ENCODE assay signal across 33 cellular contexts in the genomic region with DNA sequence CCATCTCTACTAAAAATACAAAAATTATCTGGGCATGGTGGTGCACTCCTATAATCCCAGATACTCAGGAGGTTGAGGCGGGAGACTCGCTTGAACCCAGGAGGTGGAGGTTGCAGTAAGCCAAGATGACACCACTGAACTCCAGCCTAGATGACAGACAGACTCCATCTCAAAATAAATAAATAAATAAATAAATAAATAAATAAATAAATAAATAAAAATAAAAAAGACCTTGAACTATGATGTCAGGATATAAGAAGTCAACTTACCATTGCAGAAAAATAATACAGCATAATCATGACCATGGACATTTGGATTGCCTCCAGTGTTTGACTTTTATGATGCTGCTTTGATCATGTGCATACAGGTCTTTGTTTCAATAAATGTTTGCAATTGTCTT.
DNase-seq lines count a peak whose midpoint lies in the region; ATAC-seq, FAIRE-seq and TF ChIP-seq lines count a peak whose summit lies in the region.
"Had no signal": no experiment of that assay in that cellular context is flagged by ENCODE, and none has a peak within 500 bp of the region (broad histone marks: within the 10 kb centered on the region; RNA-seq: fewer than 3 reads in every experiment).

No MANE protein-coding gene starts in this region.

- TF ChIP-seq POLR2A in A549 (IDR thresholded peaks at IDR 0.05; ENCODE audit: low read length), result no peak

- H3K4me1 ChIP-seq in A549 (no peaks in the 10 kb centered on the region), HEK293 (ENCODE audit: control insufficient read depth, insufficient read depth, low read length) (no peaks in the 10 kb centered on the region)
- H3K4me1 ChIP-seq: BE2C; BLaER1; BLaER1 treated with 17β-estradiol and CSF1 and Interleukin-3, amounts not matched to agents 10 nM and 100 nM; Caco-2 had no signal

- H3K4me3 ChIP-seq in A549, result no peak overlapping the region
- no peak overlapping the region for H3K4me3 ChIP-seq in HEK293 (ENCODE audit: low read depth, low read length)
- H3K4me3 ChIP-seq: BLaER1; BLaER1 treated with 17β-estradiol and CSF1 and Interleukin-3, amounts not matched to agents 10 nM and 100 nM had no signal

- TF ChIP-seq RAD21 in A549 (conservative IDR thresholded peaks at IDR 0.05 in 1 of 2, IDR thresholded peaks at IDR 0.05 in 1 of 2), result no peak

- H3K27ac ChIP-seq in A549, result no peak overlapping the region
- H3K27ac ChIP-seq in HEK293 (ENCODE audit: extremely low read depth, low read depth, low read length), result no peak overlapping the region
- H3K27ac ChIP-seq: 22Rv1; BLaER1; BLaER1 treated with 17β-estradiol and CSF1 and Interleukin-3, amounts not matched to agents 10 nM and 100 nM; C4-2B had no signal

- no peaks in the 10 kb centered on the region for H3K36me3 ChIP-seq in HEK293 (ENCODE audit: control insufficient read depth in 2 of 2, insufficient read depth in 1 of 2, low read length in 2 of 2)
- H3K36me3 ChIP-seq: BE2C; BLaER1; BLaER1 treated with 17β-estradiol and CSF1 and Interleukin-3, amounts not matched to agents 10 nM and 100 nM had no signal

- no peak for FAIRE-seq in A549 (lab: Jason Lieb, UNC)
- FAIRE-seq: A204.1, D721Med had no signal

- no peak for ATAC-seq in A549
- ATAC-seq in WTC11, result no peak
- no peak for ATAC-seq in GM19395 (IDR thresholded peaks at IDR 0.05; ENCODE audit: unreplicated experiment)
- ATAC-seq: CD8-positive, alpha-beta T cell had no signal

- CTCF ChIA-PET in A549 (lab: Yijun Ruan, JAX) (no interaction called here), HEK293 (lab: Yijun Ruan, JAX) (no interaction called here), WTC11 (lab: Charles Lee) (no interaction called here)

- 90% methylated on average over 2 of the region's 2 CpGs for WGBS in A549 (ENCODE audit: missing lambda C conversion rate)

- TF ChIP-seq CTCF in A549 (IDR thresholded peaks at IDR 0.05), result no peak
- TF ChIP-seq CTCF in HEK293 (tag by site-specific recombination; IDR thresholded peaks at IDR 0.05), result no peak
- no peak for TF ChIP-seq CTCF in WTC11 (IDR thresholded peaks at IDR 0.05)
- no peak for TF ChIP-seq CTCF in GM13976 (IDR thresholded peaks at IDR 0.05; ENCODE audit: borderline replicate concordance, control extremely low read depth, extremely low read depth, insufficient read depth, missing control alignments)

- H3K4me1 Mint-ChIP-seq in WTC11, result no peaks in the 10 kb centered on the region
- H3K4me1 Mint-ChIP-seq: B cell; CD14-positive monocyte; CD4-positive, alpha-beta memory T cell; CD4-positive, CD25-positive, alpha-beta regulatory T cell; CD8-positive, alpha-beta memory T cell had no signal

- POLR2A ChIA-PET in A549 (lab: Yijun Ruan, JAX) (no interaction called here), HEK293 (lab: Yijun Ruan, JAX) (no interaction called here), WTC11 (lab: Charles Lee) (no interaction called here)

- H3K9me3 ChIP-seq in A549 (peaks cover 5% of the 10 kb centered on the region; the same call in 1 of the 3 replicates), HEK293 (ENCODE audit: control insufficient read depth, insufficient read depth, low read depth, low read length) (no peaks in the 10 kb centered on the region)
- H3K9me3 ChIP-seq: BE2C; BLaER1; BLaER1 treated with 17β-estradiol and CSF1 and Interleukin-3, amounts not matched to agents 10 nM and 100 nM; Caco-2 had no signal

- H3K27me3 Mint-ChIP-seq in WTC11 (ENCODE audit: low read depth), result no peaks in the 10 kb centered on the region
- H3K27me3 Mint-ChIP-seq: B cell; CD4-positive, alpha-beta memory T cell; CD4-positive, alpha-beta T cell; CD4-positive, CD25-positive, alpha-beta regulatory T cell; CD8-positive, alpha-beta memory T cell had no signal

- H3K4me2 ChIP-seq in A549, result no peak overlapping the region
- H3K4me2 ChIP-seq: BLaER1; BLaER1 treated with 17β-estradiol and CSF1 and Interleukin-3, amounts not matched to agents 10 nM and 100 nM had no signal

- H3K9me3 Mint-ChIP-seq in WTC11, result peaks cover 34% of the 10 kb centered on the region

- no peak for DNase-seq in A549 (ENCODE audit: low read depth in 1 of 2, low spot score in 1 of 2)
- DNase-seq in WTC11 (ENCODE audit: low spot score), result no peak
- no peak for DNase-seq in GM13976 (ENCODE audit: low spot score)
- no peak for DNase-seq in SW 1271 (lab: John Stamatoyannopoulos, UW)
- DNase-seq: 8988T; ACHN; AML-193; BE2C; C1 segment of cervical spinal cord; Caco-2; Calu3; CD4-positive, alpha-beta memory T cell; CD4-positive, alpha-beta T cell; CD4-positive, CD25-positive, alpha-beta regulatory T cell; CD8-positive, alpha-beta memory T cell; CD8-positive, alpha-beta T cell; COR-L47; DMS 273 treated with DMSO at 0.1 percent for 48 hours; DMS153; DMS79; DMS79 treated with DMSO at 0.1 percent for 48 hours; DND-41; EL had no signal

- H3K27ac Mint-ChIP-seq in WTC11, result no peak overlapping the region
- H3K27ac Mint-ChIP-seq: B cell; CD14-positive monocyte; CD4-positive, alpha-beta memory T cell; CD4-positive, alpha-beta T cell; CD4-positive, CD25-positive, alpha-beta regulatory T cell; CD8-positive, alpha-beta memory T cell; CD8-positive, alpha-beta T cell had no signal

- no peak for TF ChIP-seq EP300 in A549 (IDR thresholded peaks at IDR 0.05)

- in situ Hi-C loops in GM13976 (cut with MboI; ENCODE audit: low sequenced_read_pairs, unreplicated experiment), result no loop called here

- H3K36me3 Mint-ChIP-seq in WTC11, result peaks cover 14% of the 10 kb centered on the region
- H3K36me3 Mint-ChIP-seq: CD14-positive monocyte; CD4-positive, alpha-beta memory T cell; CD4-positive, CD25-positive, alpha-beta regulatory T cell; CD8-positive, alpha-beta memory T cell; CD8-positive, alpha-beta T cell had no signal

- no peak overlapping the region for H3K4me3 Mint-ChIP-seq in WTC11
- H3K4me3 Mint-ChIP-seq: B cell; CD14-positive monocyte; CD4-positive, alpha-beta memory T cell; CD4-positive, alpha-beta T cell; CD4-positive, CD25-positive, alpha-beta regulatory T cell; CD8-positive, alpha-beta memory T cell; CD8-positive, alpha-beta T cell had no signal

TF ChIP-seq in A549, 52 proteins besides CTCF, POLR2A, EP300 and RAD21 (continues in another document):
- TF ChIP-seq TP53 (CRISPR knock-in tag; IDR thresholded peaks at IDR 0.05) (no peak), CEBPB (IDR thresholded peaks at IDR 0.05) (no peak)
- TF ChIP-seq, protein P1, sequence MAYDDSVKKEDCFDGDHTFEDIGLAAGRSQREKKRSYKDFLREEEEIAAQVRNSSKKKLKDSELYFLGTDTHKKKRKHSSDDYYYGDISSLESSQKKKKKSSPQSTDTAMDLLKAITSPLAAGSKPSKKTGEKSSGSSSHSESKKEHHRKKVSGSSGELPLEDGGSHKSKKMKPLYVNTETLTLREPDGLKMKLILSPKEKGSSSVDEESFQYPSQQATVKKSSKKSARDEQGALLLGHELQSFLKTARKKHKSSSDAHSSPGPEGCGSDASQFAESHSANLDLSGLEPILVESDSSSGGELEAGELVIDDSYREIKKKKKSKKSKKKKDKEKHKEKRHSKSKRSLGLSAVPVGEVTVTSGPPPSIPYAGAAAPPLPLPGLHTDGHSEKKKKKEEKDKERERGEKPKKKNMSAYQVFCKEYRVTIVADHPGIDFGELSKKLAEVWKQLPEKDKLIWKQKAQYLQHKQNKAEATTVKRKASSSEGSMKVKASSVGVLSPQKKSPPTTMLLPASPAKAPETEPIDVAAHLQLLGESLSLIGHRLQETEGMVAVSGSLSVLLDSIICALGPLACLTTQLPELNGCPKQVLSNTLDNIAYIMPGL (CRISPR knock-in tag; IDR thresholded peaks at IDR 0.05; ENCODE audit: borderline replicate concordance), result no peak

TF ChIP-seq in HEK293, 187 proteins besides CTCF, POLR2A, EP300 and RAD21 (continues in another document):
- TF ChIP-seq ZNF169 (tag by site-specific recombination; IDR thresholded peaks at IDR 0.05) (no peak), ZXDB (tag by site-specific recombination; IDR thresholded peaks at IDR 0.05) (0 out of 2 replicates have a peak, but pooled peaks have one; percentile 47), ZNF629 (tag by site-specific recombination; IDR thresholded peaks at IDR 0.05) (peak; percentile 23; the same call in 1 of the 2 replicates), ZNF423 (tag by site-specific recombination; IDR thresholded peaks at IDR 0.05) (no peak), ZBTB8A (tag by site-specific recombination; IDR thresholded peaks at IDR 0.05) (peak; percentile 63), ZNF664 (tag by site-specific recombination; IDR thresholded peaks at IDR 0.05) (0 out of 2 replicates have a peak, but pooled peaks have one; percentile 28), ZNF558 (tag by site-specific recombination; IDR thresholded peaks at IDR 0.05) (peak; percentile 56; the same call in 1 of the 2 replicates), ZNF2 (tag by site-specific recombination; IDR thresholded peaks at IDR 0.05) (no peak), ZNF777 (tag by site-specific recombination; IDR thresholded peaks at IDR 0.05; ENCODE audit: borderline replicate concordance) (no peak), ZNF394 (tag by site-specific recombination; IDR thresholded peaks at IDR 0.05; ENCODE audit: borderline replicate concordance) (peak; percentile 81; the same call in 1 of the 2 replicates), ZNF830 (tag by site-specific recombination; IDR thresholded peaks at IDR 0.05; ENCODE audit: low read depth) (no peak), SALL2 (tag by site-specific recombination; IDR thresholded peaks at IDR 0.05; ENCODE audit: borderline replicate concordance) (no peak)

TF ChIP-seq in WTC11, 78 proteins besides CTCF, POLR2A, EP300 and RAD21:
- TF ChIP-seq, protein P2, sequence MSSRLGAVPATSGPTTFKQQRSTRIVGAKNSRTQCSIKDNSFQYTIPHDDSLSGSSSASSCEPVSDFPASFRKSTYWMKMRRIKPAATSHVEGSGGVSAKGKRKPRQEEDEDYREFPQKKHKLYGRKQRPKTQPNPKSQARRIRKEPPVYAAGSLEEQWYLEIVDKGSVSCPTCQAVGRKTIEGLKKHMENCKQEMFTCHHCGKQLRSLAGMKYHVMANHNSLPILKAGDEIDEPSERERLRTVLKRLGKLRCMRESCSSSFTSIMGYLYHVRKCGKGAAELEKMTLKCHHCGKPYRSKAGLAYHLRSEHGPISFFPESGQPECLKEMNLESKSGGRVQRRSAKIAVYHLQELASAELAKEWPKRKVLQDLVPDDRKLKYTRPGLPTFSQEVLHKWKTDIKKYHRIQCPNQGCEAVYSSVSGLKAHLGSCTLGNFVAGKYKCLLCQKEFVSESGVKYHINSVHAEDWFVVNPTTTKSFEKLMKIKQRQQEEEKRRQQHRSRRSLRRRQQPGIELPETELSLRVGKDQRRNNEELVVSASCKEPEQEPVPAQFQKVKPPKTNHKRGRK (CRISPR knock-in tag; IDR thresholded peaks at IDR 0.05; ENCODE audit: borderline replicate concordance), result no peak
- peak; percentile 45; the same call in 1 of the 2 replicates for TF ChIP-seq HMGA2 (CRISPR knock-in tag; IDR thresholded peaks at IDR 0.05)
TF ChIP-seq in WTC11: peak in this region for 1.
